2 cellular contexts compared by ENCODE assay signal in the genomic region with DNA sequence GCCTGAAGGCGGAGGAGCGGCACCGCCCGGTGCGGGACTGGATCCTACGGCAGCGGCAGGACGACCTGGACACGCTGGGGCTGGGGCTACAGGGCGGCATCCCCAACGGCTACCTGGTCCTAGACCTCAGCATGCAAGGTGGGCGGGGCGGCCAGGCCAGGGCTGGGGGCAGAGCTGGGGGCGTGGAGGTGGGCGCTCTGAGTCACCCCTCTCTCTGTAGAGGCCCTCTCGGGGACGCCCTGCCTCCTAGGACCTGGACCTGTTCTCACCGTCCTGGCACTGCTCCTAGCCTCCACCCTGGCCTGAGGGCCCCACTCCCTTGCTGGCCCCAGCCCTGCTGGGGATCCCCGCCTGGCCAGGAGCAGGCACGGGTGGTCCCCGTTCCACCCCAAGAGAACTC.
TF ChIP-seq lines count a peak whose summit lies in the region.

No MANE protein-coding gene starts in this region.

TF ChIP-seq in IMR-90, 13 proteins besides CTCF, POLR2A, EP300 and RAD21:
- TF ChIP-seq MXI1 (IDR thresholded peaks at IDR 0.05; ENCODE audit: borderline replicate concordance, low read depth, low read length) (no peak), NFE2L2 (IDR thresholded peaks at IDR 0.05; ENCODE audit: low read depth, low read length) (no peak), BHLHE40 (IDR thresholded peaks at IDR 0.05; ENCODE audit: low read depth, low read length) (no peak), RCOR1 (IDR thresholded peaks at IDR 0.05; ENCODE audit: insufficient replicate concordance, low read length) (no peak), CEBPB (IDR thresholded peaks at IDR 0.05; ENCODE audit: low read depth, low read length) (no peak), SMC3 (IDR thresholded peaks at IDR 0.05; ENCODE audit: low read depth, low read length) (no peak), RFX5 (IDR thresholded peaks at IDR 0.05; ENCODE audit: low read depth, low read length) (no peak), MAFK (IDR thresholded peaks at IDR 0.05; ENCODE audit: low read depth, low read length) (no peak), CHD1 (IDR thresholded peaks at IDR 0.05; ENCODE audit: low read depth, low read length) (no peak), MAZ (IDR thresholded peaks at IDR 0.05; ENCODE audit: borderline replicate concordance, low read depth, low read length) (no peak), FOS (IDR thresholded peaks at IDR 0.05; ENCODE audit: low read depth, low read length) (no peak)
- TF ChIP-seq, protein P1, sequence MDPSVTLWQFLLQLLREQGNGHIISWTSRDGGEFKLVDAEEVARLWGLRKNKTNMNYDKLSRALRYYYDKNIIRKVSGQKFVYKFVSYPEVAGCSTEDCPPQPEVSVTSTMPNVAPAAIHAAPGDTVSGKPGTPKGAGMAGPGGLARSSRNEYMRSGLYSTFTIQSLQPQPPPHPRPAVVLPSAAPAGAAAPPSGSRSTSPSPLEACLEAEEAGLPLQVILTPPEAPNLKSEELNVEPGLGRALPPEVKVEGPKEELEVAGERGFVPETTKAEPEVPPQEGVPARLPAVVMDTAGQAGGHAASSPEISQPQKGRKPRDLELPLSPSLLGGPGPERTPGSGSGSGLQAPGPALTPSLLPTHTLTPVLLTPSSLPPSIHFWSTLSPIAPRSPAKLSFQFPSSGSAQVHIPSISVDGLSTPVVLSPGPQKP (IDR thresholded peaks at IDR 0.05; ENCODE audit: borderline replicate concordance, low read depth, low read length): no peak
- TF ChIP-seq, protein P2, sequence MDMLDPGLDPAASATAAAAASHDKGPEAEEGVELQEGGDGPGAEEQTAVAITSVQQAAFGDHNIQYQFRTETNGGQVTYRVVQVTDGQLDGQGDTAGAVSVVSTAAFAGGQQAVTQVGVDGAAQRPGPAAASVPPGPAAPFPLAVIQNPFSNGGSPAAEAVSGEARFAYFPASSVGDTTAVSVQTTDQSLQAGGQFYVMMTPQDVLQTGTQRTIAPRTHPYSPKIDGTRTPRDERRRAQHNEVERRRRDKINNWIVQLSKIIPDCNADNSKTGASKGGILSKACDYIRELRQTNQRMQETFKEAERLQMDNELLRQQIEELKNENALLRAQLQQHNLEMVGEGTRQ (IDR thresholded peaks at IDR 0.05; ENCODE audit: low read depth, low read length): no peak

TF ChIP-seq in GM12878, 131 proteins besides CTCF, POLR2A, EP300 and RAD21:
- no peak for TF ChIP-seq RB1 (IDR thresholded peaks at IDR 0.05; ENCODE audit: borderline replicate concordance)
- TF ChIP-seq, protein P3, sequence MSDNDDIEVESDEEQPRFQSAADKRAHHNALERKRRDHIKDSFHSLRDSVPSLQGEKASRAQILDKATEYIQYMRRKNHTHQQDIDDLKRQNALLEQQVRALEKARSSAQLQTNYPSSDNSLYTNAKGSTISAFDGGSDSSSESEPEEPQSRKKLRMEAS (IDR thresholded peaks at IDR 0.05; ENCODE audit: low read depth, low read length): no peak
- no peak for TF ChIP-seq SKIL (IDR thresholded peaks at IDR 0.05; ENCODE audit: low read depth, poor library complexity, severe bottlenecking)
- TF ChIP-seq IRF4 (IDR thresholded peaks at IDR 0.05; ENCODE audit: low read depth, low read length): no peak
- no peak for TF ChIP-seq SIX5 (IDR thresholded peaks at IDR 0.05; ENCODE audit: low read depth, low read length, severe bottlenecking)
- TF ChIP-seq, protein P4, sequence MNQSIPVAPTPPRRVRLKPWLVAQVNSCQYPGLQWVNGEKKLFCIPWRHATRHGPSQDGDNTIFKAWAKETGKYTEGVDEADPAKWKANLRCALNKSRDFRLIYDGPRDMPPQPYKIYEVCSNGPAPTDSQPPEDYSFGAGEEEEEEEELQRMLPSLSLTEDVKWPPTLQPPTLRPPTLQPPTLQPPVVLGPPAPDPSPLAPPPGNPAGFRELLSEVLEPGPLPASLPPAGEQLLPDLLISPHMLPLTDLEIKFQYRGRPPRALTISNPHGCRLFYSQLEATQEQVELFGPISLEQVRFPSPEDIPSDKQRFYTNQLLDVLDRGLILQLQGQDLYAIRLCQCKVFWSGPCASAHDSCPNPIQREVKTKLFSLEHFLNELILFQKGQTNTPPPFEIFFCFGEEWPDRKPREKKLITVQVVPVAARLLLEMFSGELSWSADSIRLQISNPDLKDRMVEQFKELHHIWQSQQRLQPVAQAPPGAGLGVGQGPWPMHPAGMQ (IDR thresholded peaks at IDR 0.05; ENCODE audit: borderline replicate concordance): no peak
- TF ChIP-seq NFYA (IDR thresholded peaks at IDR 0.05; ENCODE audit: borderline replicate concordance, low read depth, low read length): no peak
- TF ChIP-seq KDM1A (IDR thresholded peaks at IDR 0.05; ENCODE audit: borderline replicate concordance): no peak
- no peak for TF ChIP-seq HDAC2 (IDR thresholded peaks at IDR 0.05)
- no peak for TF ChIP-seq PML (IDR thresholded peaks at IDR 0.05; ENCODE audit: low read length)
- TF ChIP-seq, protein P1 (IDR thresholded peaks at IDR 0.05; ENCODE audit: low read depth, low read length): no peak
TF ChIP-seq in GM12878: peak in this region for 0.
